In the genomic region with DNA sequence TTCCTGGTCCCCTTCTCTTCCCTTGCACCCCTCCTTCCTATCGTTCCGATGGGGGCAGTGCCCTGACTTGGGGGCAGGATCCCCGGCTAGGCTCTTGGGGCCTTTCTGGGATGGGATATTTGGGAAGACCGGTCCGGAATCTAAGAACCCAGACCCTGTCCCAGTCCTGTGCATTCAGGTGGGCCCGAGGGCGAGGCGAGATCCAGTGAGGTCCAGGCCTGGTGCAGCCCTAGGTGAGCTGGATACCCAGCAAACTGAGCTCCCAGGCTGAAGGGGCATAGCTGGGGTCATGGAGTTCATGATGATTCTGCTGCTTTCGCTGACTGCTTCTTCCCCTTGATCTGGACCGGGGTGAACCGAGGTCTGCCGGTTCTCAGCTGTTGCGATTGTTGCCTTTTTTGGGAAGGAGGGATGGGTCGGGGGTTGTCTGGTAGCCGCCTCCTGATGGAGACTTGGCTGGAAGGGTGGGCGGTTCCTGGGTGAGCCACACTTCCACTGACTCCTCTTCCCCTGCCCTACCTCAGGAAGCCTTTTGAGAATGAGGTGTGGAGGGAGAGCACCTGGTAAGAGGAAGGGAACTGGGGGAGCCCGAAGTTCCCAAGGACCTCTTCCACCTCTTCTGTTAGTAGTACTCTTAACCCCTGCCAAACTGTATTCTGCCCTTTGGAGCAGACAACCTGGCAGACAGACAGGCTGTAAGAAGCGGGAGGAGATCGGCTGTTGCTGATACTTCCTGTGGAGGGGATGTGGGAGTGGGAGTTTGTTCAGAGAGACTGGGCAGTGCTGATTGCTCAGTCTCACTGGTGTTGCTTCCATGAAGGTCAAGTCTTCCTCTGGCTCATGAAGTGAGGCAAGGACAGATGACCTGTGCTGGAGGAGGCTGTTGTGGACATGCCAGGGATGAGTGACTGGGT, we compare ENCODE assay signal across 1 cellular context.
TF ChIP-seq lines count a peak whose summit lies in the region.

No MANE protein-coding gene starts in this region.

TF ChIP-seq in HepG2, 621 proteins besides CTCF, POLR2A, EP300 and RAD21 (continued from another document and continues in another):
- TF ChIP-seq KAT2B (IDR thresholded peaks at IDR 0.05; ENCODE audit: borderline replicate concordance, low read depth, low read length), result no peak
- TF ChIP-seq, protein P1, sequence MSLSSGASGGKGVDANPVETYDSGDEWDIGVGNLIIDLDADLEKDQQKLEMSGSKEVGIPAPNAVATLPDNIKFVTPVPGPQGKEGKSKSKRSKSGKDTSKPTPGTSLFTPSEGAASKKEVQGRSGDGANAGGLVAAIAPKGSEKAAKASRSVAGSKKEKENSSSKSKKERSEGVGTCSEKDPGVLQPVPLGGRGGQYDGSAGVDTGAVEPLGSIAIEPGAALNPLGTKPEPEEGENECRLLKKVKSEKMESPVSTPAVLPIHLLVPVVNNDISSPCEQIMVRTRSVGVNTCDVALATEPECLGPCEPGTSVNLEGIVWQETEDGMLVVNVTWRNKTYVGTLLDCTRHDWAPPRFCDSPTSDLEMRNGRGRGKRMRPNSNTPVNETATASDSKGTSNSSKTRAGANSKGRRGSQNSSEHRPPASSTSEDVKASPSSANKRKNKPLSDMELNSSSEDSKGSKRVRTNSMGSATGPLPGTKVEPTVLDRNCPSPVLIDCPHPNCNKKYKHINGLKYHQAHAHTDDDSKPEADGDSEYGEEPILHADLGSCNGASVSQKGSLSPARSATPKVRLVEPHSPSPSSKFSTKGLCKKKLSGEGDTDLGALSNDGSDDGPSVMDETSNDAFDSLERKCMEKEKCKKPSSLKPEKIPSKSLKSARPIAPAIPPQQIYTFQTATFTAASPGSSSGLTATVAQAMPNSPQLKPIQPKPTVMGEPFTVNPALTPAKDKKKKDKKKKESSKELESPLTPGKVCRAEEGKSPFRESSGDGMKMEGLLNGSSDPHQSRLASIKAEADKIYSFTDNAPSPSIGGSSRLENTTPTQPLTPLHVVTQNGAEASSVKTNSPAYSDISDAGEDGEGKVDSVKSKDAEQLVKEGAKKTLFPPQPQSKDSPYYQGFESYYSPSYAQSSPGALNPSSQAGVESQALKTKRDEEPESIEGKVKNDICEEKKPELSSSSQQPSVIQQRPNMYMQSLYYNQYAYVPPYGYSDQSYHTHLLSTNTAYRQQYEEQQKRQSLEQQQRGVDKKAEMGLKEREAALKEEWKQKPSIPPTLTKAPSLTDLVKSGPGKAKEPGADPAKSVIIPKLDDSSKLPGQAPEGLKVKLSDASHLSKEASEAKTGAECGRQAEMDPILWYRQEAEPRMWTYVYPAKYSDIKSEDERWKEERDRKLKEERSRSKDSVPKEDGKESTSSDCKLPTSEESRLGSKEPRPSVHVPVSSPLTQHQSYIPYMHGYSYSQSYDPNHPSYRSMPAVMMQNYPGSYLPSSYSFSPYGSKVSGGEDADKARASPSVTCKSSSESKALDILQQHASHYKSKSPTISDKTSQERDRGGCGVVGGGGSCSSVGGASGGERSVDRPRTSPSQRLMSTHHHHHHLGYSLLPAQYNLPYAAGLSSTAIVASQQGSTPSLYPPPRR (CRISPR knock-in tag; IDR thresholded peaks at IDR 0.05; ENCODE audit: borderline replicate concordance), result peak; percentile 46; the same call in 1 of the 2 replicates
- no peak for TF ChIP-seq EHMT2 (IDR thresholded peaks at IDR 0.05; ENCODE audit: borderline replicate concordance, low read depth, low read length)
- TF ChIP-seq ZNF354B (CRISPR knock-in tag; IDR thresholded peaks at IDR 0.05), result no peak
- no peak for TF ChIP-seq ZFP41 (CRISPR knock-in tag; IDR thresholded peaks at IDR 0.05; ENCODE audit: borderline replicate concordance)
- no peak; the same call in 1 of the 2 replicates for TF ChIP-seq ZNF709 (CRISPR knock-in tag; IDR thresholded peaks at IDR 0.05)
- TF ChIP-seq NFE2L1 (CRISPR knock-in tag; IDR thresholded peaks at IDR 0.05; ENCODE audit: borderline replicate concordance), result no peak
- TF ChIP-seq, protein P2, sequence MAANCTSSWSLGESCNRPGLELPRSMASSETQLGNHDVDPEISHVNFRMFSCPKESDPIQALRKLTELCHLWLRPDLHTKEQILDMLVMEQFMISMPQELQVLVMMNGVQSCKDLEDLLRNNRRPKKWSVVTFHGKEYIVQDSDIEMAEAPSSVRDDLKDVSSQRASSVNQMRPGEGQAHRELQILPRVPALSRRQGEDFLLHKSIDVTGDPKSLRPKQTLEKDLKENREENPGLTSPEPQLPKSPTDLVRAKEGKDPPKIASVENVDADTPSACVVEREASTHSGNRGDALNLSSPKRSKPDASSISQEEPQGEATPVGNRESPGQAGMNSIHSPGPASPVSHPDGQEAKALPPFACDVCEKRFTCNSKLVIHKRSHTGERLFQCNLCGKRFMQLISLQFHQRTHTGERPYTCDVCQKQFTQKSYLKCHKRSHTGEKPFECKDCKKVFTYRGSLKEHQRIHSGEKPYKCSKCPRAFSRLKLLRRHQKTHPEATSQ (CRISPR knock-in tag; IDR thresholded peaks at IDR 0.05; ENCODE audit: borderline replicate concordance), result no peak
- no peak for TF ChIP-seq ZNF660 (CRISPR knock-in tag; IDR thresholded peaks at IDR 0.05; ENCODE audit: borderline replicate concordance, low read depth)
- TF ChIP-seq ZFAT (CRISPR knock-in tag; conservative IDR thresholded peaks at IDR 0.05), result no peak
- TF ChIP-seq YEATS4 (CRISPR knock-in tag; IDR thresholded peaks at IDR 0.05; ENCODE audit: borderline replicate concordance), result no peak
- TF ChIP-seq, protein P3, sequence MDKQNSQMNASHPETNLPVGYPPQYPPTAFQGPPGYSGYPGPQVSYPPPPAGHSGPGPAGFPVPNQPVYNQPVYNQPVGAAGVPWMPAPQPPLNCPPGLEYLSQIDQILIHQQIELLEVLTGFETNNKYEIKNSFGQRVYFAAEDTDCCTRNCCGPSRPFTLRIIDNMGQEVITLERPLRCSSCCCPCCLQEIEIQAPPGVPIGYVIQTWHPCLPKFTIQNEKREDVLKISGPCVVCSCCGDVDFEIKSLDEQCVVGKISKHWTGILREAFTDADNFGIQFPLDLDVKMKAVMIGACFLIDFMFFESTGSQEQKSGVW (CRISPR knock-in tag; IDR thresholded peaks at IDR 0.05; ENCODE audit: borderline replicate concordance), result no peak
- TF ChIP-seq ZNF292 (CRISPR knock-in tag; IDR thresholded peaks at IDR 0.05; ENCODE audit: borderline replicate concordance, low read depth), result peak; percentile 32; the same call in 1 of the 2 replicates
- no peak for TF ChIP-seq ZNF674 (CRISPR knock-in tag; IDR thresholded peaks at IDR 0.05; ENCODE audit: low read depth)
- TF ChIP-seq ZNF235 (CRISPR knock-in tag; IDR thresholded peaks at IDR 0.05; ENCODE audit: borderline replicate concordance), result no peak
- TF ChIP-seq ZNF20 (CRISPR knock-in tag; IDR thresholded peaks at IDR 0.05), result no peak
- no peak for TF ChIP-seq ZNF337 (CRISPR knock-in tag; IDR thresholded peaks at IDR 0.05; ENCODE audit: borderline replicate concordance, low read depth)
- TF ChIP-seq, protein P4, sequence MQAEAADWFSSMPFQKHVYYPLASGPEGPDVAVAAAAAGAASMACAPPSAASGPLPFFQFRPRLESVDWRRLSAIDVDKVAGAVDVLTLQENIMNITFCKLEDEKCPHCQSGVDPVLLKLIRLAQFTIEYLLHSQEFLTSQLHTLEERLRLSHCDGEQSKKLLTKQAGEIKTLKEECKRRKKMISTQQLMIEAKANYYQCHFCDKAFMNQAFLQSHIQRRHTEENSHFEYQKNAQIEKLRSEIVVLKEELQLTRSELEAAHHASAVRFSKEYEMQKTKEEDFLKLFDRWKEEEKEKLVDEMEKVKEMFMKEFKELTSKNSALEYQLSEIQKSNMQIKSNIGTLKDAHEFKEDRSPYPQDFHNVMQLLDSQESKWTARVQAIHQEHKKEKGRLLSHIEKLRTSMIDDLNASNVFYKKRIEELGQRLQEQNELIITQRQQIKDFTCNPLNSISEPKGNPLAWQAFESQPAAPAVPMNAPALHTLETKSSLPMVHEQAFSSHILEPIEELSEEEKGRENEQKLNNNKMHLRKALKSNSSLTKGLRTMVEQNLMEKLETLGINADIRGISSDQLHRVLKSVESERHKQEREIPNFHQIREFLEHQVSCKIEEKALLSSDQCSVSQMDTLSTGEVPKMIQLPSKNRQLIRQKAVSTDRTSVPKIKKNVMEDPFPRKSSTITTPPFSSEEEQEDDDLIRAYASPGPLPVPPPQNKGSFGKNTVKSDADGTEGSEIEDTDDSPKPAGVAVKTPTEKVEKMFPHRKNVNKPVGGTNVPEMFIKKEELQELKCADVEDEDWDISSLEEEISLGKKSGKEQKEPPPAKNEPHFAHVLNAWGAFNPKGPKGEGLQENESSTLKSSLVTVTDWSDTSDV (CRISPR knock-in tag; IDR thresholded peaks at IDR 0.05), result no peak
- TF ChIP-seq, protein P5, sequence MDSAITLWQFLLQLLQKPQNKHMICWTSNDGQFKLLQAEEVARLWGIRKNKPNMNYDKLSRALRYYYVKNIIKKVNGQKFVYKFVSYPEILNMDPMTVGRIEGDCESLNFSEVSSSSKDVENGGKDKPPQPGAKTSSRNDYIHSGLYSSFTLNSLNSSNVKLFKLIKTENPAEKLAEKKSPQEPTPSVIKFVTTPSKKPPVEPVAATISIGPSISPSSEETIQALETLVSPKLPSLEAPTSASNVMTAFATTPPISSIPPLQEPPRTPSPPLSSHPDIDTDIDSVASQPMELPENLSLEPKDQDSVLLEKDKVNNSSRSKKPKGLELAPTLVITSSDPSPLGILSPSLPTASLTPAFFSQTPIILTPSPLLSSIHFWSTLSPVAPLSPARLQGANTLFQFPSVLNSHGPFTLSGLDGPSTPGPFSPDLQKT (CRISPR knock-in tag; IDR thresholded peaks at IDR 0.05; ENCODE audit: borderline replicate concordance), result no peak
- TF ChIP-seq GABPA (IDR thresholded peaks at IDR 0.05; ENCODE audit: low read depth, low read length), result no peak
- peak; percentile 39; the same call in 1 of the 2 replicates for TF ChIP-seq GABPA (CRISPR knock-in tag; IDR thresholded peaks at IDR 0.05; ENCODE audit: low read depth)
- no peak for TF ChIP-seq KLF16 (CRISPR knock-in tag; IDR thresholded peaks at IDR 0.05)
- no peak for TF ChIP-seq DPF2 (CRISPR knock-in tag; IDR thresholded peaks at IDR 0.05; ENCODE audit: borderline replicate concordance, low read depth)
- no peak for TF ChIP-seq SETDB1 (CRISPR knock-in tag; IDR thresholded peaks at IDR 0.05; ENCODE audit: borderline replicate concordance)
- TF ChIP-seq FOXM1 (CRISPR knock-in tag; IDR thresholded peaks at IDR 0.05), result no peak
- TF ChIP-seq, protein P6, sequence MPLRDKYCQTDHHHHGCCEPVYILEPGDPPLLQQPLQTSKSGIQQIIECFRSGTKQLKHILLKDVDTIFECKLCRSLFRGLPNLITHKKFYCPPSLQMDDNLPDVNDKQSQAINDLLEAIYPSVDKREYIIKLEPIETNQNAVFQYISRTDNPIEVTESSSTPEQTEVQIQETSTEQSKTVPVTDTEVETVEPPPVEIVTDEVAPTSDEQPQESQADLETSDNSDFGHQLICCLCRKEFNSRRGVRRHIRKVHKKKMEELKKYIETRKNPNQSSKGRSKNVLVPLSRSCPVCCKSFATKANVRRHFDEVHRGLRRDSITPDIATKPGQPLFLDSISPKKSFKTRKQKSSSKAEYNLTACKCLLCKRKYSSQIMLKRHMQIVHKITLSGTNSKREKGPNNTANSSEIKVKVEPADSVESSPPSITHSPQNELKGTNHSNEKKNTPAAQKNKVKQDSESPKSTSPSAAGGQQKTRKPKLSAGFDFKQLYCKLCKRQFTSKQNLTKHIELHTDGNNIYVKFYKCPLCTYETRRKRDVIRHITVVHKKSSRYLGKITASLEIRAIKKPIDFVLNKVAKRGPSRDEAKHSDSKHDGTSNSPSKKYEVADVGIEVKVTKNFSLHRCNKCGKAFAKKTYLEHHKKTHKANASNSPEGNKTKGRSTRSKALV (CRISPR knock-in tag; IDR thresholded peaks at IDR 0.05), result no peak
- TF ChIP-seq, protein P7, sequence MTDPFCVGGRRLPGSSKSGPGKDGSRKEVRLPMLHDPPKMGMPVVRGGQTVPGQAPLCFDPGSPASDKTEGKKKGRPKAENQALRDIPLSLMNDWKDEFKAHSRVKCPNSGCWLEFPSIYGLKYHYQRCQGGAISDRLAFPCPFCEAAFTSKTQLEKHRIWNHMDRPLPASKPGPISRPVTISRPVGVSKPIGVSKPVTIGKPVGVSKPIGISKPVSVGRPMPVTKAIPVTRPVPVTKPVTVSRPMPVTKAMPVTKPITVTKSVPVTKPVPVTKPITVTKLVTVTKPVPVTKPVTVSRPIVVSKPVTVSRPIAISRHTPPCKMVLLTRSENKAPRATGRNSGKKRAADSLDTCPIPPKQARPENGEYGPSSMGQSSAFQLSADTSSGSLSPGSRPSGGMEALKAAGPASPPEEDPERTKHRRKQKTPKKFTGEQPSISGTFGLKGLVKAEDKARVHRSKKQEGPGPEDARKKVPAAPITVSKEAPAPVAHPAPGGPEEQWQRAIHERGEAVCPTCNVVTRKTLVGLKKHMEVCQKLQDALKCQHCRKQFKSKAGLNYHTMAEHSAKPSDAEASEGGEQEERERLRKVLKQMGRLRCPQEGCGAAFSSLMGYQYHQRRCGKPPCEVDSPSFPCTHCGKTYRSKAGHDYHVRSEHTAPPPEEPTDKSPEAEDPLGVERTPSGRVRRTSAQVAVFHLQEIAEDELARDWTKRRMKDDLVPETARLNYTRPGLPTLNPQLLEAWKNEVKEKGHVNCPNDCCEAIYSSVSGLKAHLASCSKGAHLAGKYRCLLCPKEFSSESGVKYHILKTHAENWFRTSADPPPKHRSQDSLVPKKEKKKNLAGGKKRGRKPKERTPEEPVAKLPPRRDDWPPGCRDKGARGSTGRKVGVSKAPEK (CRISPR knock-in tag; IDR thresholded peaks at IDR 0.05; ENCODE audit: borderline replicate concordance), result no peak
- TF ChIP-seq SP1 (IDR thresholded peaks at IDR 0.05), result no peak
- no peak for TF ChIP-seq SP1 (CRISPR knock-in tag; IDR thresholded peaks at IDR 0.05)
- 0 out of 2 replicates have a peak, but pooled peaks have one; percentile 7 for TF ChIP-seq ZNF737 (CRISPR knock-in tag; IDR thresholded peaks at IDR 0.05; ENCODE audit: borderline replicate concordance)
- TF ChIP-seq, protein P8, sequence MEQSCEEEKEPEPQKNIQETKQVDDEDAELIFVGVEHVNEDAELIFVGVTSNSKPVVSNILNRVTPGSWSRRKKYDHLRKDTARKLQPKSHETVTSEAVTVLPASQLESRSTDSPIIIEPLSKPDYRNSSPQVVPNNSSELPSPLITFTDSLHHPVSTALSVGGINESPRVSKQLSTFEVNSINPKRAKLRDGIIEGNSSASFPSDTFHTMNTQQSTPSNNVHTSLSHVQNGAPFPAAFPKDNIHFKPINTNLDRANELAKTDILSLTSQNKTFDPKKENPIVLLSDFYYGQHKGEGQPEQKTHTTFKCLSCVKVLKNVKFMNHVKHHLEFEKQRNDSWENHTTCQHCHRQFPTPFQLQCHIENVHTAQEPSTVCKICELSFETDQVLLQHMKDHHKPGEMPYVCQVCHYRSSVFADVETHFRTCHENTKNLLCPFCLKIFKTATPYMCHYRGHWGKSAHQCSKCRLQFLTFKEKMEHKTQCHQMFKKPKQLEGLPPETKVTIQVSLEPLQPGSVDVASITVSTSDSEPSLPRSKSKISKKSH (CRISPR knock-in tag; IDR thresholded peaks at IDR 0.05; ENCODE audit: borderline replicate concordance), result no peak
- no peak for TF ChIP-seq POLR2G (IDR thresholded peaks at IDR 0.05; ENCODE audit: low read depth, low read length)
- TF ChIP-seq SRY (CRISPR knock-in tag; IDR thresholded peaks at IDR 0.05), result no peak
- TF ChIP-seq EZH2 (conservative IDR thresholded peaks at IDR 0.05; ENCODE audit: low read depth, low read length), result no peak
- TF ChIP-seq ZNF570 (CRISPR knock-in tag; IDR thresholded peaks at IDR 0.05; ENCODE audit: borderline replicate concordance), result no peak
- no peak for TF ChIP-seq NFKB2 (CRISPR knock-in tag; IDR thresholded peaks at IDR 0.05; ENCODE audit: borderline replicate concordance)
- no peak for TF ChIP-seq GPN1 (CRISPR knock-in tag; IDR thresholded peaks at IDR 0.05; ENCODE audit: borderline replicate concordance)
- no peak for TF ChIP-seq ZNF317 (CRISPR knock-in tag; IDR thresholded peaks at IDR 0.05)
- TF ChIP-seq ZMYM2 (CRISPR knock-in tag; IDR thresholded peaks at IDR 0.05), result no peak
- TF ChIP-seq SRF (IDR thresholded peaks at IDR 0.05; ENCODE audit: low read depth, low read length), result peak; percentile 79; the same call in 1 of the 2 replicates
- no peak for TF ChIP-seq ZNF841 (CRISPR knock-in tag; IDR thresholded peaks at IDR 0.05; ENCODE audit: borderline replicate concordance)
